ENCODE assay signal across 18 cellular contexts in the genomic region with DNA sequence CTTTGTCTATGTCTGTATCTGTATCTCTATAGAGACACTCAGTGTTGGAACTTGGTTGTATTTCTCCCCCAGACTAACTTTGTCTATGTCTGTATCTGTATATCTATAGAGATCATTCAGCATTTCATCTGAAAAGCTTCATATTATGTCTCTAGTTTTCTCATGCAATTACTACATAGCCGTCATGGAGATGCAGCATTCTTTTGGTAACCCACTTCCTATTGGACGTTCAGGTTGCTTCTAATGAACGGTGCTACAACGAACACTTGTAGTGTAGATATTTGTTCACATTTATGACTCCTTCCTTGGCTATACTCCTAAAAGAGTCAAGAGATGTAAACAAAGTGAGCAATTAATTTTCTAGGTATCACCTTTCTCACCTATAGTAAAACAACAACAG.
DNase-seq lines count a peak whose midpoint lies in the region; ATAC-seq and TF ChIP-seq lines count a peak whose summit lies in the region.
"Had no signal": no experiment of that assay in that cellular context is flagged by ENCODE, and none has a peak within 500 bp of the region (broad histone marks: within the 10 kb centered on the region; RNA-seq: fewer than 3 reads in every experiment).

No MANE protein-coding gene starts in this region.

- intact Hi-C loops in CD4-positive, alpha-beta T cell (cut with DNase I, micrococcal nuclease): no loop called here
- intact Hi-C loops in breast epithelium (cut with DNase I; ENCODE audit: low total_unique reads): no loop called here

- no peaks in the 10 kb centered on the region for H3K4me1 ChIP-seq in breast epithelium
- H3K4me1 ChIP-seq: HAP-1 had no signal

- H3K9me3 ChIP-seq in CD4-positive, alpha-beta T cell (ENCODE audit: control insufficient read depth, low read length): no peaks in the 10 kb centered on the region
- H3K9me3 ChIP-seq in breast epithelium: peaks cover 2 to 5% of the 10 kb centered on the region in 2 donors
- H3K9me3 ChIP-seq: HAP-1 had no signal

- CTCF ChIA-PET in CD4-positive, alpha-beta T cell (lab: Charles Lee): no interaction called here

- POLR2A ChIA-PET in CD4-positive, alpha-beta T cell (lab: Charles Lee): interaction anchor here (2.2 kb wide), 1 partner anchor 29 kb away, joined by 5 read pairs; no protein-coding TSS in a partner anchor

- no peak for ATAC-seq in CD4-positive, alpha-beta T cell (ENCODE audit: poor library complexity)

- peak overlapping the region; percentile 55 for H3K27ac Mint-ChIP-seq in CD4-positive, alpha-beta T cell
- peak overlapping the region; percentile 2 for H3K27ac Mint-ChIP-seq in activated naive CD8-positive, alpha-beta T cell
- H3K27ac Mint-ChIP-seq: nephron, type B pancreatic cell had no signal

- H3K36me3 Mint-ChIP-seq in CD4-positive, alpha-beta T cell (ENCODE audit: low read depth): no peaks in the 10 kb centered on the region
- H3K36me3 Mint-ChIP-seq in activated naive CD8-positive, alpha-beta T cell: peaks cover 2% of the 10 kb centered on the region

- no peak overlapping the region for H3K4me3 ChIP-seq in AG10803 (ENCODE audit: low read length)
- no peak overlapping the region for H3K4me3 ChIP-seq in breast epithelium
- H3K4me3 ChIP-seq: HAP-1 had no signal

- TF ChIP-seq CTCF in AG10803 (conservative IDR thresholded peaks at IDR 0.05; ENCODE audit: low read length) (no peak), breast epithelium (IDR thresholded peaks at IDR 0.05) (no peak)
- no peak for TF ChIP-seq CTCF in CD4-positive, alpha-beta T cell (IDR thresholded peaks at IDR 0.05)

- H3K36me3 ChIP-seq in breast epithelium: no peaks in the 10 kb centered on the region
- H3K36me3 ChIP-seq: HAP-1 had no signal

- no peak overlapping the region for H3K4me3 Mint-ChIP-seq in CD4-positive, alpha-beta T cell
- H3K4me3 Mint-ChIP-seq in activated naive CD8-positive, alpha-beta T cell: no peak overlapping the region
- H3K4me3 Mint-ChIP-seq: nephron, type B pancreatic cell had no signal

- DNase-seq in AG10803 (ENCODE audit: low read depth) (peak; percentile 16), NAMALWA (ENCODE audit: low spot score) (peak; percentile 44), breast epithelium (ENCODE audit: low spot score in 2 of 2) (no peak), NCI-H526 (lab: John Stamatoyannopoulos, UW) (no peak), CD1c-positive myeloid dendritic cell (ENCODE audit: extremely low spot score) (no peak), NCI-H1048 (lab: John Stamatoyannopoulos, UW) (no peak)
- no peak for DNase-seq in CD4-positive, alpha-beta T cell
- DNase-seq: activated CD4-positive, alpha-beta T cell treated with anti-CD3 and anti-CD28 coated beads, Interleukin-2, amount 50 U/mL, for 48 hours; aorta; erythroblast; foreskin melanocyte; NCI-H1436 treated with DMSO at 0.1 percent for 48 hours; NK-92 treated with Interleukin-12 subunit alpha and Interleukin-12 subunit beta, amount 100 ng/mL, for 24 hours; RPMI8226 had no signal

- no peaks in the 10 kb centered on the region for H3K27me3 ChIP-seq in CD4-positive, alpha-beta T cell (ENCODE audit: control insufficient read depth, insufficient read depth, low read length)
- peaks cover 0 to 10% of the 10 kb centered on the region in 2 donors for H3K27me3 ChIP-seq in breast epithelium

- TF ChIP-seq POLR2A in breast epithelium (IDR thresholded peaks at IDR 0.05): no peak

- no peak overlapping the region for H3K27ac ChIP-seq in CD4-positive, alpha-beta T cell (ENCODE audit: low read depth, low read length)
- no peak overlapping the region for H3K27ac ChIP-seq in breast epithelium

- no peaks in the 10 kb centered on the region for H3K27me3 Mint-ChIP-seq in CD4-positive, alpha-beta T cell
- no peaks in the 10 kb centered on the region for H3K27me3 Mint-ChIP-seq in activated naive CD8-positive, alpha-beta T cell

- peaks cover 70% of the 10 kb centered on the region for H3K4me1 Mint-ChIP-seq in CD4-positive, alpha-beta T cell (ENCODE audit: low read depth)
- H3K4me1 Mint-ChIP-seq in activated naive CD8-positive, alpha-beta T cell (ENCODE audit: low read depth): peaks cover 69% of the 10 kb centered on the region

- no peaks in the 10 kb centered on the region for H3K9me3 Mint-ChIP-seq in CD4-positive, alpha-beta T cell
- H3K9me3 Mint-ChIP-seq in activated naive CD8-positive, alpha-beta T cell (ENCODE audit: low read depth): no peaks in the 10 kb centered on the region
- H3K9me3 Mint-ChIP-seq: nephron, type B pancreatic cell had no signal

Comparison
In these comparisons a context has a peak if more than half of its experiments do, and no peak if none do; other contexts are left out.
1. DNase-seq: peak in AG10803 (single experiment) and NAMALWA (single experiment); none in CD4-positive, alpha-beta T cell (0 of 10), breast epithelium (0 of 2), NCI-H526 (0 of 2), CD1c-positive myeloid dendritic cell (single experiment) and NCI-H1048 (single experiment).